Comparison of ENCODE assay signal across 14 cellular contexts in the genomic region with DNA sequence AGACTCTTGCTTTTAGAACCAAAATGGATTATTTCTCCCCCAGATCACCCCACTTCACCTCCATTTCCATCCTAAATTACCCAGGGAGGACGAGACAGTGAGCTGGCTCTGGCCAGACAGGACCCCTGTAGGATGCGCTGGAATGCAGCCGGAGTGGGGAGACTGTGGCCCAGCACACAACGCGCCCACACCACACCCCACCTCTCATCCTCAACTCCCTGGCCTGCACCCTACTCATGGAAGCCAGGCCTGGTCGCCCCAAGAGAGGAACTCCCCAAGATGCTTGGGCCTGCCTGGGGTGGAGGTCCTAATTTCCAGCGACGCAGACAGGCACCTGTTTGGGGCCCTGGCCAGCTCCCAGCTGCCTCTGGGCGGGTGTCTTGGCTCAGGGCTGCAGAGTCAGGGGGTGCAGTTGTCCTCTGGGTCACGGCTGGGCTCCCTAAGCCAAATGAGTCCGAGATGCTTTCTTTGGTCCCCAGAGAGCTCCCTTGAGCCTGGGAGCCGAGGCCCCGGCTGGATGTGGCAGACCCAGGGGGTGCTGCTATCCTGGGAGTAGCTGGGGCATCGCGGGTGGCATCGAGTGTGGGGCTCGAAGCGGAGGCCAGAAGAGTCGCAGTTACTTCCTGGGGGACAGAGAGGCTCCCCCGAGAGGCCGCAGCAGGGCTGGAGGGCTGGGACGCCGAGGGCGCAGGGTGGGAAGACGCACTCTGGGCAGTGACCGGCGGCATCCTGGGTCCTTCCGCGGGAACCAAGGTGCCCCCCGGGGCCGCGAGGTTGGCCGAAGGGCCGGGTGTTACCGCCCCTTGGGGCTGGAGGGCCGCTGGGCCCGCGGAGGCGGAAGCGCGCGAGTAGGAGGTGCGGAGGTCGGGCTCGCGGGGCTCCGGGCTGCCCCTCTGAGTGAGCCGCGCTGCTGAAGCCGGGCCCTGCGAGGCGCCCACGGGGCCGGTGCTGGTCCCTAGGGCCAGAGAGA. TPM values are rescaled to one million over a fixed set of nuclear protein-coding genes. Genes with fewer than 3 reads are reported as not detected.
A peak's percentile ranks its signal among the peaks of the same experiment; 100 is the strongest.
DNase-seq lines count a peak whose midpoint lies in the region; ATAC-seq and TF ChIP-seq lines count a peak whose summit lies in the region.
"Had no signal": no experiment of that assay in that cellular context is flagged by ENCODE, and none has a peak within 500 bp of the region (broad histone marks: within the 10 kb centered on the region; RNA-seq: fewer than 3 reads in every experiment).

No MANE protein-coding gene starts in this region.

- H3K4me2 ChIP-seq in BLaER1 treated with 17β-estradiol and CSF1 and Interleukin-3, amounts not matched to agents 10 nM and 100 nM, result peak overlapping the region; percentile 75 to 92 (median 82)

- H3K9me3 ChIP-seq in BLaER1 treated with 17β-estradiol and CSF1 and Interleukin-3, amounts not matched to agents 10 nM and 100 nM (replicated peaks in 1 of 11), result peaks cover 0 to 5% (median 0%) of the 10 kb centered on the region in 11 experiments; a peak in 2 of 22 replicates
- no peaks in the 10 kb centered on the region for H3K9me3 ChIP-seq in sigmoid colon

- no peaks in the 10 kb centered on the region for H3K36me3 Mint-ChIP-seq in activated CD4-positive, alpha-beta memory T cell treated with anti-CD3 and anti-CD28 coated beads for 36 hours

- no peaks in the 10 kb centered on the region for H3K9me3 Mint-ChIP-seq in activated CD4-positive, alpha-beta memory T cell treated with anti-CD3 and anti-CD28 coated beads for 36 hours

- intact Hi-C loops in left ventricle myocardium superior (cut with micrococcal nuclease) (no loop called here), sigmoid colon (cut with DNase I) (no loop called here)
- intact Hi-C loops in activated CD4-positive, alpha-beta memory T cell treated with anti-CD3 and anti-CD28 coated beads for 36 hours (cut with micrococcal nuclease), result no loop called here

- ATAC-seq in left ventricle myocardium superior (peak; percentile 70), HG02840 (IDR thresholded peaks at IDR 0.05; ENCODE audit: low FRiP score, unreplicated experiment) (no peak)
- ATAC-seq in activated CD4-positive, CD25-positive, alpha-beta regulatory T cell treated with anti-CD3 and anti-CD28 coated beads, Interleukin-2, amount 50 U/mL, for 24 hours, result no peak

- CTCF ChIA-PET in activated CD4-positive, alpha-beta memory T cell treated with anti-CD3 and anti-CD28 coated beads for 36 hours (lab: Charles Lee), result interaction anchor here (0.6 to 1.6 kb wide), 2 partner anchors 15 to 46 kb away, joined by 4 to 6 read pairs; no protein-coding TSS in a partner anchor

- no peak for TF ChIP-seq POLR2A in sigmoid colon (IDR thresholded peaks at IDR 0.05)

- no peaks in the 10 kb centered on the region for H4K20me1 ChIP-seq in BLaER1 treated with 17β-estradiol and CSF1 and Interleukin-3, amounts not matched to agents 10 nM and 100 nM

- TF ChIP-seq EP300 in sigmoid colon (IDR thresholded peaks at IDR 0.05), result no peak

- H3K9ac ChIP-seq in BLaER1 treated with 17β-estradiol and CSF1 and Interleukin-3, amounts not matched to agents 10 nM and 100 nM, result peak overlapping the region; percentile 72 to 85 (median 79)

- no peaks in the 10 kb centered on the region; a peak in 1 of 22 replicates for H3K27me3 ChIP-seq in BLaER1 treated with 17β-estradiol and CSF1 and Interleukin-3, amounts not matched to agents 10 nM and 100 nM
- H3K27me3 ChIP-seq in brain microvascular endothelial cell (replicated peaks) (no peaks in the 10 kb centered on the region), sigmoid colon (peaks cover 0 to 12% (median 0%) of the 10 kb centered on the region in 3 donors)

- DNase-seq in brain microvascular endothelial cell (no peak), left ventricle myocardium superior (no peak), sigmoid colon (no peak), epidermal melanocyte (ENCODE audit: insufficient read length, low spot score) (no peak)
- no peak for DNase-seq in activated CD4-positive, alpha-beta memory T cell treated with anti-CD3 and anti-CD28 coated beads for 36 hours
- DNase-seq: activated CD4-positive, CD25-positive, alpha-beta regulatory T cell treated with anti-CD3 and anti-CD28 coated beads, Interleukin-2, amount 50 U/mL, for 72 hours; kidney; NCI-H1436 treated with DMSO at 0.1 percent for 48 hours had no signal

- WGBS in sigmoid colon, 2 donors, result 37 to 39% methylated on average over 54 of the region's 54 CpGs

- H3K4me1 ChIP-seq in BLaER1 treated with 17β-estradiol and CSF1 and Interleukin-3, amounts not matched to agents 10 nM and 100 nM, result peaks cover 31 to 68% (median 57%) of the 10 kb centered on the region in 10 experiments
- H3K4me1 ChIP-seq in sigmoid colon, result peaks cover 0 to 13% (median 11%) of the 10 kb centered on the region in 4 donors

- H3K27ac Mint-ChIP-seq in activated CD4-positive, alpha-beta memory T cell treated with anti-CD3 and anti-CD28 coated beads for 36 hours, result no peak overlapping the region

- peak overlapping the region; percentile 36 to 59 (median 47) for H3K4me3 ChIP-seq in BLaER1 treated with 17β-estradiol and CSF1 and Interleukin-3, amounts not matched to agents 10 nM and 100 nM
- H3K4me3 ChIP-seq in brain microvascular endothelial cell (ENCODE audit: low read depth, low read length) (peak overlapping the region; percentile 46), sigmoid colon (peak overlapping the region in 3 of 4 donors; percentile 33 to 39 (median 39))

- H3K4me3 Mint-ChIP-seq in activated CD4-positive, alpha-beta memory T cell treated with anti-CD3 and anti-CD28 coated beads for 36 hours, result no peak overlapping the region
- H3K4me3 Mint-ChIP-seq: brain had no signal

- H3K27ac ChIP-seq in BLaER1 treated with 17β-estradiol and CSF1 and Interleukin-3, amounts not matched to agents 10 nM and 100 nM, result peak overlapping the region; percentile 50 to 91 (median 86); a peak in 21 of 22 replicates
- H3K27ac ChIP-seq in brain microvascular endothelial cell (no peak overlapping the region), sigmoid colon (no peak overlapping the region)

- POLR2A ChIA-PET in activated CD4-positive, alpha-beta memory T cell treated with anti-CD3 and anti-CD28 coated beads for 36 hours (lab: Charles Lee), result interaction anchor here (0.6 kb wide), 1 partner anchor 578 kb away, joined by 3 read pairs; no protein-coding TSS in a partner anchor

- H3K27me3 Mint-ChIP-seq in activated CD4-positive, alpha-beta memory T cell treated with anti-CD3 and anti-CD28 coated beads for 36 hours, result peaks cover 23% of the 10 kb centered on the region
- H3K27me3 Mint-ChIP-seq: brain had no signal

- H3K36me3 ChIP-seq in BLaER1 treated with 17β-estradiol and CSF1 and Interleukin-3, amounts not matched to agents 10 nM and 100 nM, result peaks cover 0 to 9% (median 0%) of the 10 kb centered on the region in 11 experiments; a peak in 3 of 22 replicates
- no peaks in the 10 kb centered on the region for H3K36me3 ChIP-seq in brain microvascular endothelial cell (replicated peaks)
- H3K36me3 ChIP-seq in sigmoid colon, result no peaks in the 10 kb centered on the region

- no peak for TF ChIP-seq CTCF in brain microvascular endothelial cell (IDR thresholded peaks at IDR 0.05; ENCODE audit: low read depth, low read length, missing control alignments)
- TF ChIP-seq CTCF in sigmoid colon (IDR thresholded peaks at IDR 0.05), result no peak

- H3K4me1 Mint-ChIP-seq in activated CD4-positive, alpha-beta memory T cell treated with anti-CD3 and anti-CD28 coated beads for 36 hours (ENCODE audit: low read depth), result no peaks in the 10 kb centered on the region

- in situ Hi-C loops in brain microvascular endothelial cell (cut with HindIII; ENCODE audit: low pct_ligation_motif_present, low sequenced_read_pairs), result no loop called here

RNA-seq across cellular contexts. Expression of gene CLEC20A, which starts 10.4 kb away (rescaled TPM):
- total RNA-seq in left ventricle myocardium superior (not detected), sigmoid colon (not detected)
- polyA plus RNA-seq in sigmoid colon, result 1 to 10 TPM in 1 of 3 donors, not detected in 2; 1.3 TPM
- total RNA-seq in activated CD4-positive, alpha-beta memory T cell treated with anti-CD3 and anti-CD28 coated beads for 36 hours, result not detected
- total RNA-seq: fibroblast of lung, temporal lobe had no signal
- polyA plus RNA-seq: fibroblast of lung had no signal

RNA-seq across cellular contexts. Expression of gene TEX35, which starts 26.5 kb away (rescaled TPM):
- total RNA-seq in left ventricle myocardium superior, result not detected
- not detected for total RNA-seq in sigmoid colon
- polyA plus RNA-seq in sigmoid colon, result not detected
- total RNA-seq in activated CD4-positive, alpha-beta memory T cell treated with anti-CD3 and anti-CD28 coated beads for 36 hours, result not detected
- total RNA-seq: fibroblast of lung, kidney, temporal lobe had no signal

Comparison
In these comparisons a context has a peak if more than half of its experiments do, and no peak if none do; other contexts are left out.
1. H3K27ac ChIP-seq: peak in BLaER1 treated with 17β-estradiol and CSF1 and Interleukin-3, amounts not matched to agents 10 nM and 100 nM (11 of 11); none in brain microvascular endothelial cell (single experiment) and sigmoid colon (0 of 4).
2. Peak in every context shown above with its lines, with median percentiles within 50 percentile points of each other: H3K4me3 ChIP-seq.